Comparison of ENCODE assay signal across 18 cellular contexts in the genomic region with DNA sequence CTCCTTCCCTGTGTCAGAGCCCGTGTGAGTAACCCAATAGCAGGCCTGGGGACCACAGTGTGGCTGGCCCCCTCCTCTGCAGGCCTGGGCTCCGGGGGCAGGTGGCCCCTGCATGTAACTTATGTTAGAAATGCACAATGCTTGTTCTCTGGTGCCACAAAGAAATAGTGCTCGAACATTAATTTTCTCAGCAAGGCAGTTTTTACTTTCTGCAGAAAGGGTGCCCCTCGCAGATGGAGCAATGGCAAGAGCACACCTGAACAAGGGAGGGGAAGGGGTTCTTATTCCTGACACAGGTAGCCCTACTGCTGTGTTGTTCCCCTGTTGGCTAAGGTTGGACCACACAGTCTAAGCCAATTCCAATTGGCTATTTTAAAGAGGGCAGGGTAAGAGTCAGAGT. TPM values are rescaled to one million over a fixed set of nuclear protein-coding genes. Genes with fewer than 3 reads are reported as not detected.
DNase-seq lines count a peak whose midpoint lies in the region; ATAC-seq, FAIRE-seq and TF ChIP-seq lines count a peak whose summit lies in the region.
"Had no signal": no experiment of that assay in that cellular context is flagged by ENCODE, and none has a peak within 500 bp of the region (broad histone marks: within the 10 kb centered on the region; RNA-seq: fewer than 3 reads in every experiment).

No MANE protein-coding gene starts in this region.

- no peak for ATAC-seq in CD4-positive, alpha-beta T cell (ENCODE audit: poor library complexity)
- ATAC-seq in HCT116 (no peak), HG03175 (IDR thresholded peaks at IDR 0.05; ENCODE audit: unreplicated experiment) (no peak)
- ATAC-seq: CD8-positive, alpha-beta T cell; GM23338; Panc1; Right ventricle myocardium inferior had no signal

- DNase-seq in CD4-positive, alpha-beta T cell: no peak
- DNase-seq in HCT116 (ENCODE audit: low read depth, low spot score) (no peak), H1 (ENCODE audit: low read depth in 1 of 2, low spot score in 2 of 2) (no peak), RKO (ENCODE audit: low spot score) (no peak)
- DNase-seq: ACHN; AML-193; CD8-positive, alpha-beta T cell; GDM1; NCI-H1048; NCI-H146; NCI-H2081 treated with DMSO at 0.1 percent for 48 hours; NCI-H2227 treated with DMSO at 0.1 percent for 48 hours; NCI-H524 had no signal

- H3K23me2 ChIP-seq in H1 (ENCODE audit: low read depth, low read length): no peaks in the 10 kb centered on the region

- TF ChIP-seq RAD21 in HCT116 (IDR thresholded peaks at IDR 0.05; ENCODE audit: low read depth) (no peak), H1 (IDR thresholded peaks at IDR 0.05 in 1 of 2, conservative IDR thresholded peaks at IDR 0.05 in 1 of 2; ENCODE audit: low read depth in 2 of 2, low read length in 2 of 2) (no peak)

- peaks cover 15% of the 10 kb centered on the region for H3K9me3 ChIP-seq in CD4-positive, alpha-beta T cell (ENCODE audit: control insufficient read depth, low read length)
- H3K9me3 ChIP-seq in HCT116 (ENCODE audit: control insufficient read depth in 1 of 2, insufficient read depth in 1 of 2, low read depth in 1 of 2, low read length in 2 of 2) (peaks cover 18 to 20% of the 10 kb centered on the region in 2 experiments; a peak in 2 of 4 replicates), H1 (ENCODE audit: insufficient read depth in 2 of 2, low read depth in 1 of 2, low read length in 1 of 2) (no peaks in the 10 kb centered on the region)

- H3K4me3 ChIP-seq in HCT116 (replicated peaks in 1 of 2; ENCODE audit: low read depth in 1 of 2, low read length in 2 of 2) (no peak overlapping the region), H1 (ENCODE audit: extremely low read depth in 1 of 4, insufficient read depth in 2 of 4, low read depth in 3 of 4, low read length in 4 of 4) (no peak overlapping the region)
- H3K4me3 ChIP-seq: GM23338 had no signal

- no peak for TF ChIP-seq EP300 in H1 (IDR thresholded peaks at IDR 0.05; ENCODE audit: borderline replicate concordance in 1 of 2, low read depth in 2 of 2, low read length in 2 of 2)

- H3K9me2 ChIP-seq in HCT116 (ENCODE audit: insufficient read depth): no peaks in the 10 kb centered on the region

- no peak overlapping the region for H2BK15ac ChIP-seq in H1 (ENCODE audit: low read length)

- H3K9ac ChIP-seq in HCT116 (ENCODE audit: low read length) (no peak overlapping the region), H1 (replicated peaks in 1 of 4; ENCODE audit: extremely low read depth in 1 of 4, low read depth in 3 of 4, low read length in 3 of 4) (no peak overlapping the region)

- H3K27me3 ChIP-seq in CD4-positive, alpha-beta T cell (ENCODE audit: control insufficient read depth, insufficient read depth, low read length): no peaks in the 10 kb centered on the region
- H3K27me3 ChIP-seq in HCT116 (ENCODE audit: insufficient read depth, low read length) (no peaks in the 10 kb centered on the region), H1 (replicated peaks in 1 of 4; ENCODE audit: control insufficient read depth in 3 of 4, extremely low read depth in 1 of 4, insufficient read depth in 3 of 4, low read length in 3 of 4) (no peaks in the 10 kb centered on the region)

- TF ChIP-seq CTCF in CD4-positive, alpha-beta T cell (IDR thresholded peaks at IDR 0.05): no peak
- TF ChIP-seq CTCF in HCT116 (IDR thresholded peaks at IDR 0.05 in 2 of 3, conservative IDR thresholded peaks at IDR 0.05 in 1 of 3; ENCODE audit: borderline replicate concordance in 1 of 3, insufficient read depth in 1 of 3, low read depth in 2 of 3, low read length in 2 of 3): no peak
- no peak for TF ChIP-seq CTCF in H1 (IDR thresholded peaks at IDR 0.05; ENCODE audit: control extremely low read depth in 1 of 3, insufficient read depth in 1 of 3, low read depth in 1 of 3, low read length in 3 of 3)

- RAD21 ChIA-PET in HCT116 (lab: Charles Lee; ENCODE audit: low non-redundant PET in 1 of 2, low total read pairs in 2 of 2, uncharacterized antibody in 2 of 2, unreplicated experiment in 2 of 2): no interaction called here

- TF ChIP-seq POLR2A in HCT116 (IDR thresholded peaks at IDR 0.05; ENCODE audit: borderline replicate concordance, extremely low read depth, insufficient read depth, insufficient read length) (no peak), H1 (IDR thresholded peaks at IDR 0.05; ENCODE audit: control extremely low read depth in 1 of 2, low read depth in 2 of 2, low read length in 2 of 2) (no peak)

- POLR2A ChIA-PET in CD4-positive, alpha-beta T cell (lab: Charles Lee): interaction anchor here (0.8 kb wide), 1 partner anchor 823 kb away, joined by 3 read pairs; no protein-coding TSS in a partner anchor
- POLR2A ChIA-PET in HCT116 (lab: Charles Lee): no interaction called here
- POLR2A ChIA-PET in H1 (lab: Charles Lee; ENCODE audit: partially characterized antibody): interaction anchor here (1.0 to 1.1 kb wide), 2 partner anchors 26 to 95 kb away, joined by 3 to 4 read pairs; a partner anchor contains a TSS

- peak overlapping the region; percentile 28 for H4K8ac ChIP-seq in H1 (ENCODE audit: extremely low read depth, insufficient read depth, low read length)

- no peak overlapping the region for H3K4ac ChIP-seq in H1 (replicated peaks; ENCODE audit: insufficient read length, low read depth, low read length)

- H3K23ac ChIP-seq in H1 (ENCODE audit: insufficient read length): no peak overlapping the region

- H3K4me3 Mint-ChIP-seq in CD4-positive, alpha-beta T cell: no peak overlapping the region
- H3K4me3 Mint-ChIP-seq: CD8-positive, alpha-beta T cell; GM23338 had no signal

- peaks cover 2% of the 10 kb centered on the region; the same call in 1 of the 2 replicates for H3K79me1 ChIP-seq in H1 (ENCODE audit: low read depth, low read length)

- H4K91ac ChIP-seq in H1 (replicated peaks; ENCODE audit: insufficient read length, low read length): no peak overlapping the region

- H3K27me3 Mint-ChIP-seq in CD4-positive, alpha-beta T cell: no peaks in the 10 kb centered on the region

- no peak overlapping the region for H3K27ac ChIP-seq in CD4-positive, alpha-beta T cell (ENCODE audit: low read depth, low read length)
- no peak overlapping the region for H3K27ac ChIP-seq in HCT116 (ENCODE audit: low read depth, low read length)
- H3K27ac ChIP-seq in H1 (ENCODE audit: low read depth, low read length): no peak overlapping the region

- H2BK20ac ChIP-seq in H1 (ENCODE audit: low read length): no peak overlapping the region

- H3K4me1 Mint-ChIP-seq in CD4-positive, alpha-beta T cell (ENCODE audit: low read depth): no peaks in the 10 kb centered on the region
- H3K4me1 Mint-ChIP-seq: GM23338 had no signal

- CTCF ChIA-PET in CD4-positive, alpha-beta T cell (lab: Charles Lee): no interaction called here
- CTCF ChIA-PET in HCT116 (lab: Charles Lee): no interaction called here
- CTCF ChIA-PET in H1 (lab: Charles Lee; ENCODE audit: partially characterized antibody): interaction anchor here (1.0 to 52.9 kb wide), 7 partner anchors 9 to 161 kb away, joined by 3 to 2507 read pairs (median 8); a partner anchor contains a TSS

- no peak overlapping the region for H2AFZ ChIP-seq in HCT116 (ENCODE audit: low read depth, low read length, poor library complexity, severe bottlenecking)
- H2AFZ ChIP-seq in H1 (ENCODE audit: low read length): no peak overlapping the region
- H2AFZ ChIP-seq: GM23338 had no signal

- H3K4me1 ChIP-seq in HCT116 (ENCODE audit: control insufficient read depth in 1 of 2, insufficient read depth in 2 of 2, low read length in 2 of 2): no peaks in the 10 kb centered on the region
- no peaks in the 10 kb centered on the region for H3K4me1 ChIP-seq in H1 (replicated peaks in 1 of 4; ENCODE audit: control insufficient read depth in 3 of 4, insufficient read depth in 4 of 4, low read length in 3 of 4)

- no peaks in the 10 kb centered on the region for H4K20me1 ChIP-seq in HCT116 (ENCODE audit: insufficient read depth)
- peaks cover 5 to 8% of the 10 kb centered on the region in 2 experiments for H4K20me1 ChIP-seq in H1 (replicated peaks in 1 of 2; ENCODE audit: control insufficient read depth in 1 of 2, insufficient read depth in 2 of 2, low read length in 2 of 2)

- H3K9me3 Mint-ChIP-seq in CD4-positive, alpha-beta T cell: no peaks in the 10 kb centered on the region

- no peak overlapping the region for H3K14ac ChIP-seq in H1 (ENCODE audit: insufficient read length)

- peaks cover 89% of the 10 kb centered on the region for H3K36me3 Mint-ChIP-seq in CD4-positive, alpha-beta T cell (ENCODE audit: low read depth)

- FAIRE-seq in H1 (lab: Jason Lieb, UNC): no peak
- FAIRE-seq: GM12892 had no signal

- peaks cover 28 to 81% of the 10 kb centered on the region in 2 experiments for H3K36me3 ChIP-seq in HCT116 (ENCODE audit: control insufficient read depth in 1 of 2, insufficient read depth in 2 of 2, low read length in 2 of 2)
- H3K36me3 ChIP-seq in H1 (ENCODE audit: control insufficient read depth in 2 of 4, insufficient read depth in 4 of 4, low read length in 3 of 4): peaks cover 44 to 84% (median 76%) of the 10 kb centered on the region in 4 experiments

- no peak overlapping the region for H2AK5ac ChIP-seq in H1 (ENCODE audit: low read depth, low read length)

- no peak overlapping the region for H3K18ac ChIP-seq in H1 (ENCODE audit: extremely low read depth, low read length)

- WGBS in H1 (ENCODE audit: extremely low coverage in 1 of 2, insufficient coverage in 1 of 2, insufficient read length in 1 of 2, insufficient replicate concordance in 2 of 2, low coverage in 1 of 2, low lambda C conversion rate in 2 of 2, missing lambda C conversion rate in 1 of 2), 2 experiments: 92% methylated on average over 4 of the region's 4 CpGs; no CpG with 5 or more reads in 1 of the 2 experiments

- no peak overlapping the region for H4K5ac ChIP-seq in H1 (ENCODE audit: insufficient read length, low read depth, low read length)

- no TSS peak for BruUV-seq in HCT116 (replicated peaks; lab: Mats Ljungman, UMichigan)

- intact Hi-C loops in CD4-positive, alpha-beta T cell (cut with DNase I, micrococcal nuclease): no loop called here
- intact Hi-C loops in HCT116 (cut with micrococcal nuclease): no loop called here

- H3K4me2 ChIP-seq in HCT116 (ENCODE audit: low read length) (no peak overlapping the region), H1 (ENCODE audit: insufficient read depth in 1 of 2, low read depth in 2 of 2, low read length in 2 of 2) (no peak overlapping the region)
- H3K4me2 ChIP-seq: GM23338 had no signal

- H2BK5ac ChIP-seq in H1 (ENCODE audit: low read depth, low read length): no peak overlapping the region

- H2BK120ac ChIP-seq in H1 (replicated peaks; ENCODE audit: low read depth, low read length): no peak overlapping the region

- peak overlapping the region; percentile 9 for H3K27ac Mint-ChIP-seq in CD4-positive, alpha-beta T cell
- H3K27ac Mint-ChIP-seq: CD8-positive, alpha-beta T cell; GM23338 had no signal

- no peak overlapping the region for H2BK12ac ChIP-seq in H1 (ENCODE audit: low read depth, low read length)

- no peak overlapping the region for H3K56ac ChIP-seq in H1 (replicated peaks; ENCODE audit: insufficient read length, low read depth, low read length)

- H3K79me2 ChIP-seq in HCT116 (ENCODE audit: insufficient read depth, low read length) (peaks cover 11% of the 10 kb centered on the region; the same call in 1 of the 2 replicates), H1 (ENCODE audit: control insufficient read depth in 1 of 2, insufficient read depth in 2 of 2, low read length in 2 of 2) (no peaks in the 10 kb centered on the region)

RNA-seq across cellular contexts. Expression of a gene that starts 17.1 kb away (rescaled TPM):
- 100 to 1,000 TPM; 123 TPM for total RNA-seq in CD4-positive, alpha-beta T cell
- total RNA-seq in HCT116 (2021; ENCODE audit: unreplicated experiment): 106 TPM
- 99.5 and 103 TPM in 2 replicates for polyA plus RNA-seq in HCT116 (2012)
- total RNA-seq in H1 (2021; fragmentation: NEBNext Ultra II Directional; extraction: Animal tissue kit (Norgen Biotek cat#: 25700)): 147 and 148 TPM in 2 replicates
- polyA plus RNA-seq in H1 (2011; rRNA removed): 73.8 and 113 TPM in 2 replicates
- polyA plus RNA-seq in H1 (2011; cell fraction: cytosol; rRNA removed): 93.2 TPM
- polyA plus RNA-seq in H1 (2011; cell fraction: nucleus; rRNA removed): 159 TPM
- 127 to 150 TPM (median 147 TPM) in 4 replicates for polyA plus RNA-seq in H1 (2012, experiment 1 of 2)
- polyA plus RNA-seq in H1 (2012, experiment 2 of 2): 102 TPM
- 103 TPM for polyA plus RNA-seq in H1 (2013, experiment 1 of 2)
- 92.2 TPM for polyA plus RNA-seq in H1 (2013, experiment 2 of 2)
- polyA minus RNA-seq in H1 (2011; rRNA and poly(A)+ RNA removed): 22.0 and 36.9 TPM in 2 replicates
- 57.8 TPM for polyA minus RNA-seq in H1 (2011; cell fraction: cytosol; rRNA and poly(A)+ RNA removed)
- 46.0 TPM for polyA minus RNA-seq in H1 (2011; cell fraction: nucleus; rRNA and poly(A)+ RNA removed)

RNA-seq across cellular contexts. Expression of a gene that starts 17.3 kb away (rescaled TPM):
- 10 to 100 TPM; 17.2 to 17.6 TPM for total RNA-seq in CD4-positive, alpha-beta T cell
- total RNA-seq in HCT116 (2021; ENCODE audit: unreplicated experiment): 29.4 TPM
- 24.9 and 26.5 TPM in 2 replicates for polyA plus RNA-seq in HCT116 (2012)
- total RNA-seq in H1 (2021; fragmentation: NEBNext Ultra II Directional; extraction: Animal tissue kit (Norgen Biotek cat#: 25700)): 28.5 and 31.5 TPM in 2 replicates
- polyA plus RNA-seq in H1 (2011; rRNA removed): 58.7 and 89.1 TPM in 2 replicates
- 56.3 TPM for polyA plus RNA-seq in H1 (2011; cell fraction: cytosol; rRNA removed)
- 148 TPM for polyA plus RNA-seq in H1 (2011; cell fraction: nucleus; rRNA removed)
- 20.4 to 36.0 TPM (median 32.1 TPM) in 4 replicates for polyA plus RNA-seq in H1 (2012, experiment 1 of 2)
- polyA plus RNA-seq in H1 (2012, experiment 2 of 2): 25.8 TPM
- 24.7 TPM for polyA plus RNA-seq in H1 (2013, experiment 1 of 2)
- polyA plus RNA-seq in H1 (2013, experiment 2 of 2): 26.9 TPM
- 16.4 and 19.6 TPM in 2 replicates for polyA minus RNA-seq in H1 (2011; rRNA and poly(A)+ RNA removed)
- polyA minus RNA-seq in H1 (2011; cell fraction: cytosol; rRNA and poly(A)+ RNA removed): 25.7 TPM
- polyA minus RNA-seq in H1 (2011; cell fraction: nucleus; rRNA and poly(A)+ RNA removed): 30.7 TPM

RNA-seq across cellular contexts. Expression of a gene that starts 26.3 kb away (rescaled TPM):
- 10 to 100 TPM; 45.8 to 47.6 TPM for total RNA-seq in CD4-positive, alpha-beta T cell
- 101 TPM for total RNA-seq in HCT116 (2021; ENCODE audit: unreplicated experiment)
- polyA plus RNA-seq in HCT116 (2012): 37.5 and 49.0 TPM in 2 replicates
- 45.1 and 49.0 TPM in 2 replicates for total RNA-seq in H1 (2021; fragmentation: NEBNext Ultra II Directional; extraction: Animal tissue kit (Norgen Biotek cat#: 25700))
- polyA plus RNA-seq in H1 (2011; rRNA removed): 24.6 and 44.1 TPM in 2 replicates
- polyA plus RNA-seq in H1 (2011; cell fraction: cytosol; rRNA removed): 41.5 TPM
- polyA plus RNA-seq in H1 (2011; cell fraction: nucleus; rRNA removed): 18.5 TPM
- polyA plus RNA-seq in H1 (2012, experiment 1 of 2): 36.4 to 63.8 TPM (median 38.7 TPM) in 4 replicates
- polyA plus RNA-seq in H1 (2012, experiment 2 of 2): 16.6 TPM
- polyA plus RNA-seq in H1 (2013, experiment 1 of 2): 38.1 TPM
- 38.5 TPM for polyA plus RNA-seq in H1 (2013, experiment 2 of 2)
- polyA minus RNA-seq in H1 (2011; rRNA and poly(A)+ RNA removed): 19.4 and 22.8 TPM in 2 replicates
- 29.6 TPM for polyA minus RNA-seq in H1 (2011; cell fraction: cytosol; rRNA and poly(A)+ RNA removed)
- polyA minus RNA-seq in H1 (2011; cell fraction: nucleus; rRNA and poly(A)+ RNA removed): 13.3 TPM

RNA-seq across cellular contexts. Expression of a gene that starts 54.3 kb away (rescaled TPM):
- total RNA-seq in CD4-positive, alpha-beta T cell: 1 to 10 TPM in 1 of 2 experiments, under 1 TPM in 1; 0.93 to 2.4 TPM
- 1.1 TPM for total RNA-seq in HCT116 (2021; ENCODE audit: unreplicated experiment)
- polyA plus RNA-seq in HCT116 (2012): 0.79 and 1.4 TPM in 2 replicates
- total RNA-seq in H1 (2021; fragmentation: NEBNext Ultra II Directional; extraction: Animal tissue kit (Norgen Biotek cat#: 25700)): 2.0 and 2.8 TPM in 2 replicates
- 1.9 and 2.5 TPM in 2 replicates for polyA plus RNA-seq in H1 (2011; rRNA removed)
- 2.2 TPM for polyA plus RNA-seq in H1 (2011; cell fraction: cytosol; rRNA removed)
- polyA plus RNA-seq in H1 (2011; cell fraction: nucleus; rRNA removed): 3.8 TPM
- polyA plus RNA-seq in H1 (2012, experiment 1 of 2): 0.57 to 2.2 TPM (median 1.6 TPM) in 4 replicates
- polyA plus RNA-seq in H1 (2012, experiment 2 of 2): 1.1 TPM
- polyA plus RNA-seq in H1 (2013, experiment 1 of 2): 1.4 TPM
- polyA plus RNA-seq in H1 (2013, experiment 2 of 2): 1.1 TPM
- polyA minus RNA-seq in H1 (2011; rRNA and poly(A)+ RNA removed): 3.3 and 3.7 TPM in 2 replicates
- 1.3 TPM for polyA minus RNA-seq in H1 (2011; cell fraction: cytosol; rRNA and poly(A)+ RNA removed)
- polyA minus RNA-seq in H1 (2011; cell fraction: nucleus; rRNA and poly(A)+ RNA removed): 2.3 TPM

RNA-seq across cellular contexts. Expression of a gene that starts 54.7 kb away (rescaled TPM):
- total RNA-seq in CD4-positive, alpha-beta T cell: under 1 TPM in 1 of 2 experiments, not detected in 1; 0.33 TPM
- 31.7 TPM for total RNA-seq in HCT116 (2021; ENCODE audit: unreplicated experiment)
- 18.3 and 19.1 TPM in 2 replicates for polyA plus RNA-seq in HCT116 (2012)
- total RNA-seq in H1 (2021; fragmentation: NEBNext Ultra II Directional; extraction: Animal tissue kit (Norgen Biotek cat#: 25700)): 19.5 TPM in 2 replicates
- 9.0 and 18.6 TPM in 2 replicates for polyA plus RNA-seq in H1 (2011; rRNA removed)
- 23.3 TPM for polyA plus RNA-seq in H1 (2011; cell fraction: cytosol; rRNA removed)
- 124 TPM for polyA plus RNA-seq in H1 (2011; cell fraction: nucleus; rRNA removed)
- 17.5 to 23.1 TPM (median 20.3 TPM) in 4 replicates for polyA plus RNA-seq in H1 (2012, experiment 1 of 2)
- 15.8 TPM for polyA plus RNA-seq in H1 (2012, experiment 2 of 2)
- polyA plus RNA-seq in H1 (2013, experiment 1 of 2): 8.6 TPM
- polyA plus RNA-seq in H1 (2013, experiment 2 of 2): 8.2 TPM
- 4.2 and 7.4 TPM in 2 replicates for polyA minus RNA-seq in H1 (2011; rRNA and poly(A)+ RNA removed)
- 22.6 TPM for polyA minus RNA-seq in H1 (2011; cell fraction: cytosol; rRNA and poly(A)+ RNA removed)
- polyA minus RNA-seq in H1 (2011; cell fraction: nucleus; rRNA and poly(A)+ RNA removed): 34.9 TPM
- total RNA-seq: CD8-positive, alpha-beta T cell had no signal
